ENCODE assay signal across 9 cellular contexts in genomic region chr6:134373282-134373922, GRCh38. TPM values are rescaled to one million over a fixed set of nuclear protein-coding genes. Genes with fewer than 3 reads are reported as not detected.
DNase-seq lines count a peak whose midpoint lies in the region; ATAC-seq and TF ChIP-seq lines count a peak whose summit lies in the region.
"Had no signal": no experiment of that assay in that cellular context is flagged by ENCODE, and none has a peak within 500 bp of the region (broad histone marks: within the 10 kb centered on the region; RNA-seq: fewer than 3 reads in every experiment).

No MANE protein-coding gene starts in this region.

- peak overlapping the region; percentile 56 for H3K4me3 ChIP-seq in ACC112 (ENCODE audit: low read depth, low read length)
- no peak overlapping the region for H3K4me3 ChIP-seq in retinal pigment epithelial cell (ENCODE audit: low read length)
- H3K4me3 ChIP-seq: cardiac muscle cell had no signal

- no peaks in the 10 kb centered on the region for H3K36me3 ChIP-seq in ACC112 (ENCODE audit: insufficient read depth, low read length)
- H3K36me3 ChIP-seq: cardiac muscle cell had no signal

- TF ChIP-seq CTCF in retinal pigment epithelial cell (conservative IDR thresholded peaks at IDR 0.05; ENCODE audit: low read depth, low read length): no peak

- ATAC-seq in GM18861 (IDR thresholded peaks at IDR 0.05; ENCODE audit: unreplicated experiment) (peak; percentile 94), HG03045 (IDR thresholded peaks at IDR 0.05; ENCODE audit: unreplicated experiment) (peak; percentile 83)

- peaks cover 22% of the 10 kb centered on the region for H3K4me1 ChIP-seq in ACC112 (ENCODE audit: control insufficient read depth, insufficient read depth, low read length, unreplicated experiment)

- peak; percentile 92 for DNase-seq in SIG-M5 (lab: John Stamatoyannopoulos, UW)
- DNase-seq in fibroblast of peridontal ligament (ENCODE audit: extremely low read depth): peak; percentile 95
- peak; percentile 27 for DNase-seq in retinal pigment epithelial cell (ENCODE audit: low read depth)
- no peak for DNase-seq in mesenteric fat pad (ENCODE audit: low spot score)
- no peak for DNase-seq in NCI-H2107 (lab: John Stamatoyannopoulos, UW)

- H2AFZ ChIP-seq in ACC112 (ENCODE audit: low read length, unreplicated experiment): peak overlapping the region; percentile 45

- peak overlapping the region; percentile 93 for H3K27ac ChIP-seq in ACC112 (ENCODE audit: low read depth, low read length)
- H3K27ac ChIP-seq: cardiac muscle cell had no signal

- H3K79me2 ChIP-seq in ACC112 (ENCODE audit: control insufficient read depth, insufficient read depth, low read length, unreplicated experiment): no peaks in the 10 kb centered on the region

- no peaks in the 10 kb centered on the region for H3K27me3 ChIP-seq in ACC112 (ENCODE audit: insufficient read depth, low read length)

RNA-seq across cellular contexts. Expression of gene SGK1, which starts 55.5 kb away (rescaled TPM):
- total RNA-seq in mesenteric fat pad: 265 TPM

Comparison
In these comparisons a context has a peak if more than half of its experiments do, and no peak if none do; other contexts are left out.
1. DNase-seq: peak in SIG-M5 (single experiment), fibroblast of peridontal ligament (single experiment) and retinal pigment epithelial cell (single experiment); none in mesenteric fat pad (single experiment) and NCI-H2107 (single experiment).